8 cellular contexts compared by ENCODE assay signal in the genomic region with DNA sequence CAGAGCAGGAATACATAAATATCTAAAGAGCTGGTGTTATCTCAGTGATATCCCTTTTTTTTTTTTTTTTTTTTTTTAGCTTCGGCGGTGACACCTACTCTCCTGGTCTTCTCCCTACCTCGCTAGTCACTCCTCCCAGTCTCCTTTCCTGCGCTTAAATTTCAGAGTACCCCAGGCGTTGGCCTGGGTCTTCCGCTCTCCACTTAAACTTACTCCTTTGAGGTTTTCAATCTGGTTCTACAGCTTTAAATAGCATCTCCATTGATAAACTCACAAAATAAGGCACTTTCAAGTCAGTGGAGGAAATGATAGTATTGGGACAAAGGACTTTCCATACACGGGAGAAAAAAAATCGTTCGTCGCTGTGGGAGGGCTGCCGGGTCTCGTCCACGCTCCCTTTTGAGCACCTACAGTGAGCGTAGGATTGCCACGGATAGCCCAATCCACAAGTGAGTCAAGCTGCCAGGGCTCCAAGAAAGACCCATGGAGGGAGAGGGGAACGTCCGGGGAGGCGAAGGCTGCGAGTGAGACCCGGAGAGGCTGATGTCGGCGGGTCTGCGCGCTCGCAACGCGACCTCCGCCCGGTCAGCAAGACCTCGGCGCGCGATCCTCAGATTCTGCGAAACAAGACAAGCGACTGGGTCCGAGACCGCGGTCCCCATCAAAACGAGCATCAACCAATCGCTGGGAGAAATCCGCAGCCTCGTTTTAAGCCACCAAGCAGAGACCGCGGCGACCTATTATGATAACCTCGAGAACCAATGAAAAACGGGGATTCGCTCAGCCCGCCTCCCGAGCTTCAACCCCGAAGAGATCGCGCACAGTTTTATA.
A peak's percentile ranks its signal among the peaks of the same experiment; 100 is the strongest.
DNase-seq lines count a peak whose midpoint lies in the region; ATAC-seq, FAIRE-seq and TF ChIP-seq lines count a peak whose summit lies in the region.

No MANE protein-coding gene starts in this region.

- no peak for FAIRE-seq in GM19239 (lab: Jason Lieb, UNC)

- no peaks in the 10 kb centered on the region for H3K27me3 ChIP-seq in layer of hippocampus (ENCODE audit: control insufficient read depth, insufficient read depth, low read length)

- DNase-seq in AG20443 (ENCODE audit: low spot score): peak; percentile 95
- peak; percentile 76 for DNase-seq in GM19239 (ENCODE audit: insufficient read length, low spot score)
- peak; percentile 92 for DNase-seq in NCI-H510A treated with DMSO at 0.1 percent for 48 hours (lab: John Stamatoyannopoulos, UW)
- DNase-seq in activated CD4-positive, alpha-beta T cell treated with anti-CD3 and anti-CD28 coated beads for 4 hours: peak; percentile 82 to 85
- peak; percentile 93 for DNase-seq in coronary artery (ENCODE audit: low spot score)
- DNase-seq in stimulated activated CD4-positive, alpha-beta T cell treated with anti-CD3 and anti-CD28 coated beads, Interleukin-1b, Interleukin-23, amount 100 ng/mL, for 1 hour (ENCODE audit: low read depth in 2 of 2): peak; percentile 48 to 58

- H3K4me3 ChIP-seq in coronary artery: peak overlapping the region; percentile 93

- ATAC-seq in HG03439 (IDR thresholded peaks at IDR 0.05; ENCODE audit: unreplicated experiment): peak; percentile 79

- no peak for TF ChIP-seq CTCF in coronary artery (IDR thresholded peaks at IDR 0.05)

- peak overlapping the region; percentile 99 to 100 for H3K27ac ChIP-seq in coronary artery
- peak overlapping the region; percentile 99 for H3K27ac ChIP-seq in layer of hippocampus (ENCODE audit: low read depth, low read length)

Comparison
In these comparisons a context has a peak if more than half of its experiments do, and no peak if none do; other contexts are left out.
1. Peak in every context shown above with its lines: DNase-seq, ATAC-seq, H3K4me3 ChIP-seq and H3K27ac ChIP-seq.